In genomic region chr9:134379774-134380431, GRCh38 we compare ENCODE assay signal across 11 cellular contexts. TPM values are rescaled to one million over a fixed set of nuclear protein-coding genes. Genes with fewer than 3 reads are reported as not detected.
DNase-seq lines count a peak whose midpoint lies in the region; ATAC-seq, FAIRE-seq and TF ChIP-seq lines count a peak whose summit lies in the region.
"Had no signal": no experiment of that assay in that cellular context is flagged by ENCODE, and none has a peak within 500 bp of the region (broad histone marks: within the 10 kb centered on the region; RNA-seq: fewer than 3 reads in every experiment).

No MANE protein-coding gene starts in this region.

- DNase-seq in HepG2 (ENCODE audit: low spot score) (no peak), bronchial epithelial cell (ENCODE audit: low read depth) (peak; percentile 69), neuronal stem cell (ENCODE audit: low spot score) (no peak), omental fat pad (ENCODE audit: low spot score) (no peak)
- no peak for DNase-seq in stimulated activated naive CD8-positive, alpha-beta T cell treated with anti-CD3 and anti-CD28 coated beads, Interleukin-15, Interleukin-2, amounts not matched to agents 100 U/mL and 50 U/mL, for 24 hours
- DNase-seq: activated T-cell treated with anti-CD3 and anti-CD28 coated beads for 4 hours, GF-D8 had no signal

- TF ChIP-seq RAD21 in liver (IDR thresholded peaks at IDR 0.05) (no peak), HepG2 (CRISPR knock-in tag; IDR thresholded peaks at IDR 0.05) (no peak)

- H3K4ac ChIP-seq in neuronal stem cell (ENCODE audit: low read length): no peak overlapping the region

- no peak overlapping the region for H2BK120ac ChIP-seq in neuronal stem cell (ENCODE audit: low read depth, low read length)

- H3K9ac ChIP-seq in liver (ENCODE audit: low read depth in 1 of 2, low read length in 2 of 2): no peak overlapping the region
- no peak overlapping the region for H3K9ac ChIP-seq in HepG2 (ENCODE audit: insufficient read depth, low read depth, low read length)
- peak overlapping the region; percentile 40 for H3K9ac ChIP-seq in neuronal stem cell (ENCODE audit: low read depth, low read length, poor library complexity)
- H3K9ac ChIP-seq: KMS-11 had no signal

- TF ChIP-seq CTCF in liver (IDR thresholded peaks at IDR 0.05; ENCODE audit: low read depth, low read length, missing input control) (no peak), HepG2 (CRISPR knock-in tag; IDR thresholded peaks at IDR 0.05) (no peak), bronchial epithelial cell (IDR thresholded peaks at IDR 0.05; ENCODE audit: insufficient read depth, low read length, severe bottlenecking) (no peak), omental fat pad (IDR thresholded peaks at IDR 0.05) (no peak)

- POLR2A ChIA-PET in HepG2 (lab: Yijun Ruan, JAX): no interaction called here

- no peak for TF ChIP-seq POLR2A in HepG2 (IDR thresholded peaks at IDR 0.05; ENCODE audit: insufficient read depth in 1 of 2, low read depth in 2 of 2, low read length in 2 of 2)

- ATAC-seq in HepG2: no peak
- no peak for ATAC-seq in HG02759 (IDR thresholded peaks at IDR 0.05; ENCODE audit: unreplicated experiment)
- ATAC-seq in GM19035 (IDR thresholded peaks at IDR 0.05; ENCODE audit: unreplicated experiment): no peak
- ATAC-seq in omental fat pad (ENCODE audit: low FRiP score): no peak
- no peak for ATAC-seq in stimulated activated naive CD8-positive, alpha-beta T cell treated with anti-CD3 and anti-CD28 coated beads, Interleukin-15, Interleukin-2, amounts not matched to agents 100 U/mL and 50 U/mL, for 24 hours

- peak overlapping the region; percentile 91 to 98 for H3K27ac ChIP-seq in liver (ENCODE audit: low read depth in 1 of 2, low read length in 2 of 2)
- no peak overlapping the region for H3K27ac ChIP-seq in HepG2 (ENCODE audit: extremely low read length, insufficient read depth, low read length)
- H3K27ac ChIP-seq in neuronal stem cell (replicated peaks; ENCODE audit: low read length): no peak overlapping the region
- H3K27ac ChIP-seq: KMS-11 had no signal

- H4K8ac ChIP-seq in neuronal stem cell (ENCODE audit: low read depth, low read length): no peak overlapping the region

- WGBS in liver: 69% methylated on average over 23 of the region's 23 CpGs
- WGBS in HepG2 (ENCODE audit: low lambda C conversion rate): 94% methylated on average over 15 of the region's 23 CpGs
- no CpG with 5 or more reads among the region's 23 CpGs for WGBS in neuronal stem cell (ENCODE audit: extremely low coverage in 2 of 2, insufficient read length in 2 of 2, insufficient replicate concordance in 1 of 2), 2 donors

- intact Hi-C loops in HepG2 (cut with micrococcal nuclease; ENCODE audit: unreplicated experiment): loop anchor here (10.0 kb wide), 1 partner anchor 55 kb away; no protein-coding TSS in a partner anchor

- H3K14ac ChIP-seq in neuronal stem cell (ENCODE audit: low read length): peak overlapping the region; percentile 14

- BruUV-seq in HepG2 (replicated peaks; lab: Mats Ljungman, UMichigan): no TSS peak

- H3K36me3 ChIP-seq in liver (ENCODE audit: control insufficient read depth in 4 of 4, insufficient read depth in 3 of 4, low read depth in 1 of 4, low read length in 3 of 4): peaks cover 0 to 2% (median 0%) of the 10 kb centered on the region in 4 donors
- no peaks in the 10 kb centered on the region; a peak in 2 of 5 replicates for H3K36me3 ChIP-seq in HepG2 (replicated peaks in 1 of 2; ENCODE audit: control insufficient read depth in 1 of 2, insufficient read depth in 2 of 2, low read length in 2 of 2)
- peaks cover 3% of the 10 kb centered on the region for H3K36me3 ChIP-seq in bronchial epithelial cell (ENCODE audit: control insufficient read depth, insufficient read depth, low read length)
- no peaks in the 10 kb centered on the region for H3K36me3 ChIP-seq in neuronal stem cell (replicated peaks in 1 of 2; ENCODE audit: control insufficient read depth in 2 of 2, insufficient read depth in 2 of 2, low read length in 2 of 2)

- H3K79me1 ChIP-seq in neuronal stem cell (ENCODE audit: low read depth, low read length): peaks cover 61% of the 10 kb centered on the region

- H3K27me3 ChIP-seq in liver (ENCODE audit: control insufficient read depth in 4 of 4, insufficient read depth in 4 of 4, low read length in 3 of 4) (no peaks in the 10 kb centered on the region), HepG2 (ENCODE audit: control insufficient read depth in 1 of 2, insufficient read depth in 2 of 2, low read length in 2 of 2) (no peaks in the 10 kb centered on the region), bronchial epithelial cell (ENCODE audit: control insufficient read depth, insufficient read depth, low read length) (no peaks in the 10 kb centered on the region), neuronal stem cell (ENCODE audit: control insufficient read depth in 3 of 3, insufficient read depth in 3 of 3, low read depth in 1 of 3, low read length in 3 of 3) (no peaks in the 10 kb centered on the region)

- H3K23ac ChIP-seq in neuronal stem cell (ENCODE audit: low read depth, low read length, poor library complexity): peak overlapping the region; percentile 44

- H2BK5ac ChIP-seq in neuronal stem cell (ENCODE audit: low read length): peak overlapping the region; percentile 82

- no peak overlapping the region for H2BK12ac ChIP-seq in neuronal stem cell (ENCODE audit: low read length)

- H2BK15ac ChIP-seq in neuronal stem cell (ENCODE audit: low read length): no peak overlapping the region

- H3K4me1 ChIP-seq in liver (ENCODE audit: control insufficient read depth in 4 of 4, insufficient read depth in 4 of 4, low read length in 3 of 4) (peaks cover 69 to 98% (median 90%) of the 10 kb centered on the region in 4 donors), HepG2 (ENCODE audit: insufficient read depth, low read length) (peaks cover 60% of the 10 kb centered on the region), neuronal stem cell (ENCODE audit: control insufficient read depth in 2 of 2, insufficient read depth in 1 of 2, low read depth in 1 of 2, low read length in 2 of 2) (peaks cover 28 to 41% of the 10 kb centered on the region in 2 donors)

- no peak overlapping the region for H4K91ac ChIP-seq in neuronal stem cell (ENCODE audit: low read depth, low read length, poor library complexity)

- H2AFZ ChIP-seq in HepG2 (ENCODE audit: low read length) (no peak overlapping the region), neuronal stem cell (ENCODE audit: low read length) (no peak overlapping the region)

- in situ Hi-C loops in HepG2 (cut with HindIII; ENCODE audit: extremely low pct_ligation_motif_present, low pct_unique_long_range_greater_than_20kb): no loop called here

- peak overlapping the region; percentile 90 for H3K18ac ChIP-seq in neuronal stem cell (ENCODE audit: low read length)

- H3K9me3 ChIP-seq in liver (ENCODE audit: control insufficient read depth in 4 of 4, low read length in 3 of 4) (no peaks in the 10 kb centered on the region), HepG2 (ENCODE audit: low read length) (no peaks in the 10 kb centered on the region), neuronal stem cell (replicated peaks in 1 of 2; ENCODE audit: control insufficient read depth in 2 of 2, insufficient read depth in 1 of 2, low read depth in 1 of 2, low read length in 2 of 2) (no peaks in the 10 kb centered on the region)

- FAIRE-seq in HepG2 (lab: Jason Lieb, UNC) (no peak), bronchial epithelial cell (lab: Jason Lieb, UNC) (no peak)

- H4K20me1 ChIP-seq in HepG2 (ENCODE audit: insufficient read depth, low read length): peaks cover 52% of the 10 kb centered on the region; the same call in 1 of the 2 replicates

- H3K4me3 ChIP-seq in liver (ENCODE audit: low read depth in 1 of 3, low read length in 3 of 3) (no peak overlapping the region), HepG2 (replicated peaks in 1 of 3; ENCODE audit: insufficient read depth in 1 of 3, low read depth in 2 of 3, low read length in 3 of 3) (no peak overlapping the region), bronchial epithelial cell (ENCODE audit: low read depth, low read length) (no peak overlapping the region), neuronal stem cell (ENCODE audit: low read length in 2 of 2) (no peak overlapping the region)

- TF ChIP-seq EP300 in HepG2 (IDR thresholded peaks at IDR 0.05; ENCODE audit: low read depth in 2 of 2, low read length in 2 of 2): no peak
- no peak for TF ChIP-seq EP300 in HepG2 (CRISPR knock-in tag; IDR thresholded peaks at IDR 0.05; ENCODE audit: borderline replicate concordance)

- peak overlapping the region; percentile 79 for H2AK5ac ChIP-seq in neuronal stem cell (ENCODE audit: low read depth, low read length)

- CTCF ChIA-PET in HepG2 (lab: Yijun Ruan, JAX; ENCODE audit: low intra/inter-chr PET ratio, low total read pairs): no interaction called here

- no peak overlapping the region for H3K4me2 ChIP-seq in HepG2 (ENCODE audit: low read depth, low read length)
- no peak overlapping the region for H3K4me2 ChIP-seq in neuronal stem cell (ENCODE audit: insufficient read depth, low read length, poor library complexity, severe bottlenecking)
- H3K4me2 ChIP-seq: KMS-11 had no signal

- peaks cover 71% of the 10 kb centered on the region for H3K79me2 ChIP-seq in HepG2 (ENCODE audit: insufficient read depth, low read length)

RNA-seq across cellular contexts. Expression of gene RXRA, which starts 53.6 kb away (rescaled TPM):
- total RNA-seq in liver: 100 to 1,000 TPM in 1 of 2 donors, 10 to 100 TPM in 1; 41.5 to 116 TPM
- 100 to 1,000 TPM in 1 of 2 donors, 10 to 100 TPM in 1; 46.8 to 101 TPM for polyA plus RNA-seq in liver
- total RNA-seq in HepG2 (2016; rRNA removed; fragmentation: Illumina TruSeq; extraction: Trizol): 19.2 and 29.2 TPM in 2 replicates
- total RNA-seq in HepG2 (2016; cell fraction: cytosol; rRNA removed; fragmentation: Illumina TruSeq; extraction: Trizol; ENCODE audit: low read depth): 24.1 and 24.5 TPM in 2 replicates
- total RNA-seq in HepG2 (2016; cell fraction: insoluble cytoplasmic fraction; rRNA removed; fragmentation: Illumina TruSeq; extraction: Trizol): 16.2 and 29.2 TPM in 2 replicates
- 50.6 and 51.0 TPM in 2 replicates for total RNA-seq in HepG2 (2016; cell fraction: membrane; rRNA removed; fragmentation: Illumina TruSeq; extraction: Trizol)
- 14.5 and 14.9 TPM in 2 replicates for total RNA-seq in HepG2 (2016; cell fraction: nucleus; rRNA removed; fragmentation: Illumina TruSeq; extraction: Trizol)
- polyA plus RNA-seq in HepG2 (2011; rRNA removed): 18.9 and 23.8 TPM in 2 replicates
- 20.3 and 28.6 TPM in 2 replicates for polyA plus RNA-seq in HepG2 (2011; cell fraction: cytosol; rRNA removed)
- 25.5 and 28.6 TPM in 2 replicates for polyA plus RNA-seq in HepG2 (2011; cell fraction: nucleus; rRNA removed)
- 42.6 and 48.4 TPM in 2 replicates for polyA plus RNA-seq in HepG2 (2012)
- polyA plus RNA-seq in HepG2 (2016; cell fraction: cytosol; fragmentation: Illumina TruSeq; extraction: Trizol; ENCODE audit: low read depth): 68.3 and 74.3 TPM in 2 replicates
- 28.2 and 39.1 TPM in 2 replicates for polyA plus RNA-seq in HepG2 (2016; cell fraction: insoluble cytoplasmic fraction; fragmentation: Illumina TruSeq; extraction: Trizol; ENCODE audit: low read depth)
- 81.0 and 95.6 TPM in 2 replicates for polyA plus RNA-seq in HepG2 (2016; cell fraction: membrane; fragmentation: Illumina TruSeq; extraction: Trizol; ENCODE audit: low read depth)
- 27.8 and 30.7 TPM in 2 replicates for polyA plus RNA-seq in HepG2 (2016; cell fraction: nucleus; fragmentation: Illumina TruSeq; extraction: Trizol; ENCODE audit: insufficient read depth, low read depth)
- 26.4 and 69.1 TPM in 2 replicates for polyA minus RNA-seq in HepG2 (2011; rRNA and poly(A)+ RNA removed; ENCODE audit: low replicate concordance)
- 27.2 and 30.5 TPM in 2 replicates for polyA minus RNA-seq in HepG2 (2011; cell fraction: cytosol; rRNA and poly(A)+ RNA removed)
- polyA minus RNA-seq in HepG2 (2011; cell fraction: nucleus; rRNA and poly(A)+ RNA removed): 13.6 and 15.8 TPM in 2 replicates
- 16.8 and 21.3 TPM in 2 replicates for total RNA-seq in bronchial epithelial cell
- polyA plus RNA-seq in neuronal stem cell (2013, experiment 1 of 2): 36.1 TPM
- 36.3 TPM for polyA plus RNA-seq in neuronal stem cell (2013, experiment 2 of 2)
- 10 to 100 TPM; 53.3 to 87.8 (median 69.6) TPM for total RNA-seq in omental fat pad

Comparison
In these comparisons a context has a peak if more than half of its experiments do, and no peak if none do; other contexts are left out.
1. H3K27ac ChIP-seq: peak in liver (2 of 2); none in HepG2 (single experiment) and neuronal stem cell (single experiment).